ENCODE assay signal across 19 cellular contexts in the genomic region with DNA sequence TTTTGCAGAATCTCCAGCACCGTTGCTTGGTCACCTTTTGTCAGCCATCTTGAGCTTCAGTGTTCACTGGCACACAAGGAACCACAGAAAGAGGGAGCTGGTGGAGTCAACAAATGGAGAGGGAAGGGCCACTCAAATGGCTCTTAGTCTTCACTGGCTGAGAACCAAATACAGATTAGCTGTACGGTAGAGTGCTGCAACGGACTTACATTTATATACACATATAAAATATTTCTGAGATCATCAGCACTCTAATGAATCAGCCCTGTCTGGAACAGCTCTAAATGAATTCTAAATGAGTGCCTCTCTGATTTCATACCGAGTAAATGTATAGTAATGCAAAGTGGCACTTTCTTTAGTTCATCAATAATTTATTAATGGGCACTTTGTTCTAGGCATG. TPM values are rescaled to one million over a fixed set of nuclear protein-coding genes. Genes with fewer than 3 reads are reported as not detected.
"Had no signal": no experiment of that assay in that cellular context is flagged by ENCODE, and none has a peak within 500 bp of the region (broad histone marks: within the 10 kb centered on the region; RNA-seq: fewer than 3 reads in every experiment).

No MANE protein-coding gene starts in this region.

- H3K4me1 ChIP-seq: adrenal gland had no signal

- H3K4me1 Mint-ChIP-seq: activated CD4-positive, alpha-beta T cell treated with anti-CD3 and anti-CD28 coated beads for 36 hours had no signal

- H3K36me3 Mint-ChIP-seq: activated CD4-positive, alpha-beta memory T cell treated with anti-CD3 and anti-CD28 coated beads for 36 hours; naive B cell had no signal

- H3K4me3 Mint-ChIP-seq: activated CD4-positive, alpha-beta memory T cell treated with anti-CD3 and anti-CD28 coated beads for 36 hours; activated CD4-positive, alpha-beta T cell treated with anti-CD3 and anti-CD28 coated beads for 36 hours; activated T-cell treated with anti-CD3 and anti-CD28 coated beads, Interleukin-2, amount 50 U/mL, for 4 hours; endodermal cell; naive B cell; T-helper 1 cell treated with Interleukin-12 subunit alpha and Interleukin-12 subunit beta and Interleukin-4 antibody, amounts not matched to agents 30 μg/mL and 1 μg/mL, for 36 hours had no signal

- H3K27ac Mint-ChIP-seq: activated CD4-positive, alpha-beta memory T cell treated with anti-CD3 and anti-CD28 coated beads for 36 hours; activated CD4-positive, alpha-beta T cell treated with anti-CD3 and anti-CD28 coated beads for 36 hours; endodermal cell; T-helper 1 cell treated with Interleukin-12 subunit alpha and Interleukin-12 subunit beta and Interleukin-4 antibody, amounts not matched to agents 30 μg/mL and 1 μg/mL, for 36 hours had no signal

- H3K9me3 Mint-ChIP-seq: activated CD4-positive, alpha-beta memory T cell treated with anti-CD3 and anti-CD28 coated beads for 36 hours; activated T-cell treated with anti-CD3 and anti-CD28 coated beads, Interleukin-2, amount 50 U/mL, for 4 hours; endodermal cell; naive B cell; T-helper 1 cell treated with Interleukin-12 subunit alpha and Interleukin-12 subunit beta and Interleukin-4 antibody, amounts not matched to agents 30 μg/mL and 1 μg/mL, for 36 hours had no signal

- DNase-seq: activated CD4-positive, alpha-beta memory T cell treated with anti-CD3 and anti-CD28 coated beads for 36 hours; activated CD4-positive, alpha-beta T cell treated with anti-CD3 and anti-CD28 coated beads for 36 hours; activated effector memory CD4-positive, alpha-beta T cell treated with Interleukin-2 at 50 U/mL for 16 hours; activated naive CD4-positive, alpha-beta T cell treated with anti-CD3 and anti-CD28 coated beads, Interleukin-2, amount 50 U/mL, for 16 hours; activated T-cell treated with anti-CD3 and anti-CD28 coated beads, Interleukin-2, amount 50 U/mL, for 4 hours; adrenal gland; dorsolateral prefrontal cortex; endodermal cell; glutamatergic neuron; left cardiac atrium; naive B cell; stimulated activated CD4-positive, alpha-beta T cell treated with anti-CD3 and anti-CD28 coated beads, Interleukin-15, amount 100 ng/mL, for 24 hours; stimulated activated CD4-positive, alpha-beta T cell treated with anti-CD3 and anti-CD28 coated beads, Interleukin-4, amount 100 ng/mL, for 24 hours; stimulated activated naive CD4-positive, alpha-beta T cell; substantia nigra; transverse colon; WERI-Rb-1 had no signal

- H3K4me3 ChIP-seq: adrenal gland, dorsolateral prefrontal cortex, transverse colon had no signal

- H3K36me3 ChIP-seq: adrenal gland, neutrophil, transverse colon, WERI-Rb-1 had no signal

- H3K27me3 ChIP-seq: adrenal gland, transverse colon had no signal

- H3K9me3 ChIP-seq: adrenal gland, neutrophil, transverse colon had no signal

- H3K27ac ChIP-seq: adrenal gland, dorsolateral prefrontal cortex, neutrophil, transverse colon, WERI-Rb-1 had no signal

RNA-seq across cellular contexts. Expression of a gene that starts 24.8 kb away (rescaled TPM):
- total RNA-seq: activated T-cell treated with anti-CD3 and anti-CD28 coated beads, Interleukin-2, amount 50 U/mL, for 4 hours had no signal
